Comparison of ENCODE assay signal across 9 cellular contexts in genomic region chr11:110710520-110711381, GRCh38. TPM values are rescaled to one million over a fixed set of nuclear protein-coding genes. Genes with fewer than 3 reads are reported as not detected.
DNase-seq lines count a peak whose midpoint lies in the region; ATAC-seq and TF ChIP-seq lines count a peak whose summit lies in the region.
"Had no signal": no experiment of that assay in that cellular context is flagged by ENCODE, and none has a peak within 500 bp of the region (broad histone marks: within the 10 kb centered on the region; RNA-seq: fewer than 3 reads in every experiment).

No MANE protein-coding gene starts in this region.

- H3K9me3 Mint-ChIP-seq in T-helper 1 cell treated with Interleukin-12 subunit alpha and Interleukin-12 subunit beta and Interleukin-4 antibody, amounts not matched to agents 30 μg/mL and 1 μg/mL, for 36 hours, result no peaks in the 10 kb centered on the region
- H3K9me3 Mint-ChIP-seq in natural killer cell, result peaks cover 2 to 6% of the 10 kb centered on the region in 2 donors

- ATAC-seq in T-helper 17 cell (no peak), natural killer cell (no peak), HG03039 (IDR thresholded peaks at IDR 0.05; ENCODE audit: unreplicated experiment) (no peak), GM18868 (IDR thresholded peaks at IDR 0.05; ENCODE audit: unreplicated experiment) (no peak)

- H3K27ac Mint-ChIP-seq in T-helper 1 cell treated with Interleukin-12 subunit alpha and Interleukin-12 subunit beta and Interleukin-4 antibody, amounts not matched to agents 30 μg/mL and 1 μg/mL, for 36 hours, result no peak overlapping the region
- H3K27ac Mint-ChIP-seq in T-helper 17 cell (no peak overlapping the region), natural killer cell (no peak overlapping the region)

- no peak for TF ChIP-seq CTCF in fibroblast of mammary gland (conservative IDR thresholded peaks at IDR 0.05; ENCODE audit: control insufficient read depth, insufficient read depth, low read depth, low read length)
- TF ChIP-seq CTCF in natural killer cell (IDR thresholded peaks at IDR 0.05), result no peak

- peaks cover 72% of the 10 kb centered on the region for H3K27me3 Mint-ChIP-seq in T-helper 1 cell treated with Interleukin-12 subunit alpha and Interleukin-12 subunit beta and Interleukin-4 antibody, amounts not matched to agents 30 μg/mL and 1 μg/mL, for 36 hours (ENCODE audit: low read depth)
- H3K27me3 Mint-ChIP-seq in T-helper 17 cell, result peaks cover 72% of the 10 kb centered on the region
- peaks cover 48 to 65% of the 10 kb centered on the region in 2 donors for H3K27me3 Mint-ChIP-seq in natural killer cell (ENCODE audit: low read depth in 2 of 2)

- H3K4me3 Mint-ChIP-seq in T-helper 1 cell treated with Interleukin-12 subunit alpha and Interleukin-12 subunit beta and Interleukin-4 antibody, amounts not matched to agents 30 μg/mL and 1 μg/mL, for 36 hours, result peak overlapping the region; percentile 66
- peak overlapping the region; percentile 80 for H3K4me3 Mint-ChIP-seq in T-helper 17 cell
- H3K4me3 Mint-ChIP-seq in natural killer cell, result peak overlapping the region; percentile 81

- peak overlapping the region; percentile 53 for H3K4me3 ChIP-seq in fibroblast of mammary gland (ENCODE audit: control insufficient read depth, low read depth, low read length)

- peaks cover 10% of the 10 kb centered on the region for H3K4me1 Mint-ChIP-seq in T-helper 1 cell treated with Interleukin-12 subunit alpha and Interleukin-12 subunit beta and Interleukin-4 antibody, amounts not matched to agents 30 μg/mL and 1 μg/mL, for 36 hours (ENCODE audit: low read depth)
- H3K4me1 Mint-ChIP-seq in T-helper 17 cell (peaks cover 11% of the 10 kb centered on the region), natural killer cell (peaks cover 12% of the 10 kb centered on the region in 2 donors)

- H3K9me3 ChIP-seq in T-helper 17 cell (ENCODE audit: control insufficient read depth, low read length, poor library complexity, severe bottlenecking), result no peaks in the 10 kb centered on the region

- intact Hi-C loops in natural killer cell (cut with micrococcal nuclease), result no loop called here

- no peaks in the 10 kb centered on the region for H3K36me3 Mint-ChIP-seq in T-helper 1 cell treated with Interleukin-12 subunit alpha and Interleukin-12 subunit beta and Interleukin-4 antibody, amounts not matched to agents 30 μg/mL and 1 μg/mL, for 36 hours (ENCODE audit: low read depth)
- peaks cover 8% of the 10 kb centered on the region for H3K36me3 Mint-ChIP-seq in T-helper 17 cell (ENCODE audit: low read depth)
- H3K36me3 Mint-ChIP-seq in natural killer cell, result peaks cover 22% of the 10 kb centered on the region

- DNase-seq in T-helper 1 cell (no peak), T-helper 17 cell (no peak), fibroblast of mammary gland (ENCODE audit: low read depth) (peak; percentile 26), natural killer cell (no peak), HK-2 (ENCODE audit: unreplicated experiment) (no peak)
- DNase-seq: DND-41 had no signal

RNA-seq across cellular contexts. Expression of gene ARHGAP20, which starts 1.5 kb away (rescaled TPM):
- total RNA-seq in T-helper 17 cell (under 1 TPM in 1 of 2 donors, not detected in 1; 0.07 TPM), natural killer cell (not detected)
